ENCODE assay signal across 1 cellular context in genomic region chr2:201821080-201821479, GRCh38.
TF ChIP-seq lines count a peak whose summit lies in the region.

No MANE protein-coding gene starts in this region.

TF ChIP-seq in GM23338, 12 proteins besides CTCF, POLR2A, EP300 and RAD21 (continued from another document):
- TF ChIP-seq ZNF331 (CRISPR knock-in tag; IDR thresholded peaks at IDR 0.05; ENCODE audit: low read depth) (no peak), NANOG (IDR thresholded peaks at IDR 0.05; ENCODE audit: borderline replicate concordance) (no peak), EZH2 (IDR thresholded peaks at IDR 0.05; ENCODE audit: low read depth, unreplicated experiment) (no peak), REST (IDR thresholded peaks at IDR 0.05; ENCODE audit: unreplicated experiment) (no peak), JUNB (IDR thresholded peaks at IDR 0.05; ENCODE audit: unreplicated experiment) (no peak), STAT1 (IDR thresholded peaks at IDR 0.05; ENCODE audit: unreplicated experiment) (no peak)
